Comparison of ENCODE assay signal across 23 cellular contexts in genomic region chr3:134061401-134061800, GRCh38. TPM values are rescaled to one million over a fixed set of nuclear protein-coding genes. Genes with fewer than 3 reads are reported as not detected.
DNase-seq lines count a peak whose midpoint lies in the region; ATAC-seq and TF ChIP-seq lines count a peak whose summit lies in the region.
"Had no signal": no experiment of that assay in that cellular context is flagged by ENCODE, and none has a peak within 500 bp of the region (broad histone marks: within the 10 kb centered on the region; RNA-seq: fewer than 3 reads in every experiment).

No MANE protein-coding gene starts in this region.

- WGBS in hepatocyte (ENCODE audit: low lambda C conversion rate, missing lambda C conversion rate) = 65% methylated on average over 7 of the region's 7 CpGs
- WGBS in neuronal stem cell (ENCODE audit: extremely low coverage in 2 of 2, insufficient read length in 2 of 2, insufficient replicate concordance in 1 of 2), 2 donors = no CpG with 5 or more reads among the region's 7 CpGs
- 80 to 98% methylated on average over 6 to 7 of the region's 7 CpGs for WGBS in testis, 2 donors
- 30 to 67% methylated on average over 2 to 7 of the region's 7 CpGs for WGBS in transverse colon (ENCODE audit: low coverage in 1 of 2), 2 donors

- H2AFZ ChIP-seq in hepatocyte (no peak overlapping the region), neuronal stem cell (ENCODE audit: low read length) (no peak overlapping the region)

- H4K91ac ChIP-seq in neuronal stem cell (ENCODE audit: low read depth, low read length, poor library complexity) = no peak overlapping the region

- no peak overlapping the region for H3K14ac ChIP-seq in neuronal stem cell (ENCODE audit: low read length)

- peak overlapping the region; percentile 18 for H2BK15ac ChIP-seq in neuronal stem cell (ENCODE audit: low read length)

- H3K9me3 ChIP-seq in RWPE2 (ENCODE audit: severe bottlenecking) = no peaks in the 10 kb centered on the region
- H3K9me3 ChIP-seq in hepatocyte (ENCODE audit: low read depth) = no peaks in the 10 kb centered on the region
- no peaks in the 10 kb centered on the region for H3K9me3 ChIP-seq in neuronal stem cell (replicated peaks in 1 of 2; ENCODE audit: control insufficient read depth in 2 of 2, insufficient read depth in 1 of 2, low read depth in 1 of 2, low read length in 2 of 2)
- no peaks in the 10 kb centered on the region for H3K9me3 ChIP-seq in testis
- no peaks in the 10 kb centered on the region for H3K9me3 ChIP-seq in transverse colon
- H3K9me3 ChIP-seq: BLaER1 treated with 17β-estradiol and CSF1 and Interleukin-3, amounts not matched to agents 10 nM and 100 nM; Caco-2; SJCRH30 had no signal

- no peak overlapping the region for H3K23ac ChIP-seq in neuronal stem cell (ENCODE audit: low read depth, low read length, poor library complexity)

- in situ Hi-C loops in transverse colon (cut with MboI; ENCODE audit: low pct_ligation_motif_present in 1 of 4, low pct_unique_long_range_greater_than_20kb in 1 of 4, low sequenced_read_pairs in 3 of 4) = no loop called here

- no peaks in the 10 kb centered on the region for H4K20me1 ChIP-seq in hepatocyte (ENCODE audit: insufficient read depth, poor library complexity, severe bottlenecking)
- H4K20me1 ChIP-seq: BLaER1 treated with 17β-estradiol and CSF1 and Interleukin-3, amounts not matched to agents 10 nM and 100 nM had no signal

- H3K9ac ChIP-seq in neuronal stem cell (ENCODE audit: low read depth, low read length, poor library complexity) = no peak overlapping the region
- H3K9ac ChIP-seq: BLaER1 treated with 17β-estradiol and CSF1 and Interleukin-3, amounts not matched to agents 10 nM and 100 nM; KMS-11 had no signal

- no peaks in the 10 kb centered on the region for H3K27me3 ChIP-seq in RWPE2 (ENCODE audit: insufficient read depth, poor library complexity, severe bottlenecking)
- no peaks in the 10 kb centered on the region for H3K27me3 ChIP-seq in hepatocyte
- H3K27me3 ChIP-seq in neuronal stem cell (ENCODE audit: control insufficient read depth in 3 of 3, insufficient read depth in 3 of 3, low read depth in 1 of 3, low read length in 3 of 3) = peaks cover 0 to 21% (median 0%) of the 10 kb centered on the region in 3 experiments
- H3K27me3 ChIP-seq in testis = no peaks in the 10 kb centered on the region
- no peaks in the 10 kb centered on the region for H3K27me3 ChIP-seq in transverse colon
- H3K27me3 ChIP-seq: BLaER1 treated with 17β-estradiol and CSF1 and Interleukin-3, amounts not matched to agents 10 nM and 100 nM; SJCRH30 had no signal

- no peak overlapping the region for H3K18ac ChIP-seq in neuronal stem cell (ENCODE audit: low read length)

- intact Hi-C loops in testis (cut with DNase I; ENCODE audit: low total_unique reads) (no loop called here), transverse colon (cut with DNase I; ENCODE audit: low total_unique reads) (no loop called here)

- H3K4me3 ChIP-seq in RWPE2 (ENCODE audit: severe bottlenecking) (no peak overlapping the region), hepatocyte (no peak overlapping the region), neuronal stem cell (ENCODE audit: low read length in 2 of 2) (no peak overlapping the region), testis (no peak overlapping the region), transverse colon (no peak overlapping the region)
- H3K4me3 ChIP-seq: BLaER1 treated with 17β-estradiol and CSF1 and Interleukin-3, amounts not matched to agents 10 nM and 100 nM; SJCRH30 had no signal

- no peak overlapping the region for H3K27ac ChIP-seq in RWPE2 (ENCODE audit: poor library complexity, severe bottlenecking)
- peak overlapping the region; percentile 46 for H3K27ac ChIP-seq in hepatocyte
- no peak overlapping the region for H3K27ac ChIP-seq in neuronal stem cell (replicated peaks; ENCODE audit: low read length)
- no peak overlapping the region for H3K27ac ChIP-seq in testis
- H3K27ac ChIP-seq in transverse colon = no peak overlapping the region
- H3K27ac ChIP-seq: BLaER1 treated with 17β-estradiol and CSF1 and Interleukin-3, amounts not matched to agents 10 nM and 100 nM; KMS-11; SJCRH30 had no signal

- H2BK120ac ChIP-seq in neuronal stem cell (ENCODE audit: low read depth, low read length) = peak overlapping the region; percentile 32

- no peak for ATAC-seq in RWPE2 (ENCODE audit: low read depth)

- H3K36me3 ChIP-seq in RWPE2 (ENCODE audit: low read depth) (no peaks in the 10 kb centered on the region), hepatocyte (replicated peaks; ENCODE audit: insufficient read depth, low read depth) (no peaks in the 10 kb centered on the region), neuronal stem cell (replicated peaks in 1 of 2; ENCODE audit: control insufficient read depth in 2 of 2, insufficient read depth in 2 of 2, low read length in 2 of 2) (no peaks in the 10 kb centered on the region), testis (ENCODE audit: low read depth, missing control alignments) (no peaks in the 10 kb centered on the region), transverse colon (no peaks in the 10 kb centered on the region)
- H3K36me3 ChIP-seq: BLaER1 treated with 17β-estradiol and CSF1 and Interleukin-3, amounts not matched to agents 10 nM and 100 nM; SJCRH30 had no signal

- TF ChIP-seq CTCF in RWPE2 (IDR thresholded peaks at IDR 0.05; ENCODE audit: poor library complexity, severe bottlenecking) (no peak), hepatocyte (IDR thresholded peaks at IDR 0.05; ENCODE audit: poor library complexity) (no peak), testis (IDR thresholded peaks at IDR 0.05) (no peak), transverse colon (IDR thresholded peaks at IDR 0.05) (no peak)

- TF ChIP-seq POLR2A in testis (IDR thresholded peaks at IDR 0.05) = no peak
- TF ChIP-seq POLR2A in transverse colon (IDR thresholded peaks at IDR 0.05) = no peak

- no peak overlapping the region for H2BK12ac ChIP-seq in neuronal stem cell (ENCODE audit: low read length)

- peak; percentile 7 for DNase-seq in RWPE2 (ENCODE audit: low spot score)
- DNase-seq in hepatocyte (ENCODE audit: low spot score) = no peak
- no peak for DNase-seq in neuronal stem cell (ENCODE audit: low spot score)
- DNase-seq in testis = peak; percentile 2
- DNase-seq in NCI-H510A (lab: John Stamatoyannopoulos, UW) = no peak
- DNase-seq in epidermal melanocyte (ENCODE audit: insufficient read length, low spot score) = no peak
- no peak for DNase-seq in transverse colon
- no peak for DNase-seq in NOMO-1 treated with dmso at 0.1 percent for 144 hours (lab: John Stamatoyannopoulos, UW; ENCODE audit: unreplicated experiment)
- DNase-seq: Caco-2; CD4-positive, alpha-beta memory T cell; H9; NCI-H1048; NCI-H1417; NCI-H1694; NCI-H2029 treated with DMSO at 0.1 percent for 48 hours; NCI-H2227 treated with DMSO at 0.1 percent for 48 hours; NCI-H69; OCI-M1; SJCRH30 had no signal

- H3K4me1 ChIP-seq in RWPE2 (ENCODE audit: insufficient read depth, poor library complexity, severe bottlenecking) (no peaks in the 10 kb centered on the region), hepatocyte (ENCODE audit: insufficient read depth) (peaks cover 24% of the 10 kb centered on the region), neuronal stem cell (ENCODE audit: control insufficient read depth in 2 of 2, insufficient read depth in 1 of 2, low read depth in 1 of 2, low read length in 2 of 2) (peaks cover 20 to 27% of the 10 kb centered on the region in 2 donors), testis (peaks cover 15% of the 10 kb centered on the region), transverse colon (peaks cover 0 to 40% (median 14%) of the 10 kb centered on the region in 4 donors)

- no peaks in the 10 kb centered on the region for H3K79me2 ChIP-seq in hepatocyte

- H3K79me1 ChIP-seq in neuronal stem cell (ENCODE audit: low read depth, low read length) = no peaks in the 10 kb centered on the region

- H3K9me2 ChIP-seq in hepatocyte (replicated peaks; ENCODE audit: insufficient read depth) = no peaks in the 10 kb centered on the region

- no peak overlapping the region for H3K4ac ChIP-seq in neuronal stem cell (ENCODE audit: low read length)

- no peak overlapping the region for H2BK5ac ChIP-seq in neuronal stem cell (ENCODE audit: low read length)

- TF ChIP-seq EP300 in transverse colon (IDR thresholded peaks at IDR 0.05; ENCODE audit: low read depth) = no peak

- H3K4me2 ChIP-seq in hepatocyte (no peak overlapping the region), neuronal stem cell (ENCODE audit: insufficient read depth, low read length, poor library complexity, severe bottlenecking) (no peak overlapping the region)
- H3K4me2 ChIP-seq: BLaER1 treated with 17β-estradiol and CSF1 and Interleukin-3, amounts not matched to agents 10 nM and 100 nM; KMS-11 had no signal

- no peak overlapping the region for H4K8ac ChIP-seq in neuronal stem cell (ENCODE audit: low read depth, low read length)

- no peak overlapping the region for H2AK5ac ChIP-seq in neuronal stem cell (ENCODE audit: low read depth, low read length)

RNA-seq across cellular contexts. Expression of gene SLCO2A1, which starts 31.7 kb away (rescaled TPM):
- total RNA-seq in hepatocyte (2.2 and 2.3 TPM in 2 replicates), testis (1 to 10 TPM; 2.2 to 2.5 TPM), transverse colon (10 to 100 TPM in 3 of 4 donors, 1 to 10 TPM in 1; 8.4 to 68.5 (median 22.7) TPM)
- polyA plus RNA-seq in hepatocyte (7.0 and 8.4 TPM in 2 replicates), testis (ENCODE audit: insufficient read depth, low read depth, low replicate concordance) (5.3 TPM)
- 0.60 TPM for polyA plus RNA-seq in neuronal stem cell (2013, experiment 1 of 2)
- 0.82 TPM for polyA plus RNA-seq in neuronal stem cell (2013, experiment 2 of 2)
- total RNA-seq: CD4-positive, alpha-beta memory T cell; NCI-H460; SJCRH30 had no signal
- polyA plus RNA-seq: CD4-positive, alpha-beta memory T cell; IgD-negative memory B cell had no signal

Comparison
In these comparisons a context has a peak if more than half of its experiments do, and no peak if none do; other contexts are left out.
1. DNase-seq: peak in RWPE2 (single experiment) and testis (single experiment); none in hepatocyte (single experiment), neuronal stem cell (single experiment), NCI-H510A (single experiment), epidermal melanocyte (single experiment), transverse colon (single experiment) and NOMO-1 treated with dmso at 0.1 percent for 144 hours (single experiment).